8 cellular contexts compared by ENCODE assay signal in genomic region chr12:100267603-100268281, GRCh38. TPM values are rescaled to one million over a fixed set of nuclear protein-coding genes. Genes with fewer than 3 reads are reported as not detected.
A peak's percentile ranks its signal among the peaks of the same experiment; 100 is the strongest.
DNase-seq lines count a peak whose midpoint lies in the region; ATAC-seq and TF ChIP-seq lines count a peak whose summit lies in the region.

No MANE protein-coding gene starts in this region.

- 1% methylated on average over 33 of the region's 33 CpGs for WGBS in sigmoid colon, 2 donors

- H3K4me1 Mint-ChIP-seq in activated naive CD4-positive, alpha-beta T cell treated with anti-CD3 and anti-CD28 coated beads, Interleukin-2, amount 10 ng/mL, durations not matched to agents 7 days and 5 days = peaks cover 32% of the 10 kb centered on the region

- CTCF ChIA-PET in activated naive CD4-positive, alpha-beta T cell treated with anti-CD3 and anti-CD28 coated beads, Interleukin-2, amount 10 ng/mL, durations not matched to agents 7 days and 5 days (lab: Charles Lee) = interaction anchor here (1.2 kb wide), 1 partner anchor 114 kb away, joined by 5 read pairs; no protein-coding TSS in a partner anchor

- peak overlapping the region; percentile 99 for H3K4me3 Mint-ChIP-seq in activated naive CD4-positive, alpha-beta T cell treated with anti-CD3 and anti-CD28 coated beads, Interleukin-2, amount 10 ng/mL, durations not matched to agents 7 days and 5 days

- no peak for DNase-seq in Jurkat, Clone E6-1 (ENCODE audit: low read depth, low spot score)
- DNase-seq in activated naive CD4-positive, alpha-beta T cell treated with anti-CD3 and anti-CD28 coated beads, Interleukin-2, amount 10 ng/mL, durations not matched to agents 7 days and 5 days = peak; percentile 42
- peak; percentile 27 for DNase-seq in left cardiac atrium
- no peak for DNase-seq in sigmoid colon
- DNase-seq in NCI-H1930 (lab: John Stamatoyannopoulos, UW) = no peak
- no peak for DNase-seq in 8988T

- H3K36me3 ChIP-seq in ES-I3 (ENCODE audit: insufficient read depth, low read length) (no peaks in the 10 kb centered on the region), sigmoid colon (no peaks in the 10 kb centered on the region)

- H3K27me3 ChIP-seq in sigmoid colon = no peaks in the 10 kb centered on the region

- peak overlapping the region; percentile 92 for H3K27ac Mint-ChIP-seq in activated naive CD4-positive, alpha-beta T cell treated with anti-CD3 and anti-CD28 coated beads, Interleukin-2, amount 10 ng/mL, durations not matched to agents 7 days and 5 days

- peaks cover 14% of the 10 kb centered on the region; the same call in 1 of the 2 replicates for H3K4me1 ChIP-seq in ES-I3 (ENCODE audit: insufficient read depth, low read length)
- H3K4me1 ChIP-seq in sigmoid colon = peaks cover 0 to 44% (median 30%) of the 10 kb centered on the region in 4 donors

- no peaks in the 10 kb centered on the region for H3K9me3 Mint-ChIP-seq in activated naive CD4-positive, alpha-beta T cell treated with anti-CD3 and anti-CD28 coated beads, Interleukin-2, amount 10 ng/mL, durations not matched to agents 7 days and 5 days

- H3K4me3 ChIP-seq in Jurkat, Clone E6-1 (ENCODE audit: low read length) = peak overlapping the region; percentile 82
- H3K4me3 ChIP-seq in sigmoid colon = peak overlapping the region; percentile 80 to 99 (median 92)

- no peak for TF ChIP-seq EP300 in sigmoid colon (IDR thresholded peaks at IDR 0.05)

- H3K36me3 Mint-ChIP-seq in activated naive CD4-positive, alpha-beta T cell treated with anti-CD3 and anti-CD28 coated beads, Interleukin-2, amount 10 ng/mL, durations not matched to agents 7 days and 5 days = peaks cover 6% of the 10 kb centered on the region

- H3K27me3 Mint-ChIP-seq in activated naive CD4-positive, alpha-beta T cell treated with anti-CD3 and anti-CD28 coated beads, Interleukin-2, amount 10 ng/mL, durations not matched to agents 7 days and 5 days = no peaks in the 10 kb centered on the region

- H3K27ac ChIP-seq in sigmoid colon = peak overlapping the region; percentile 94 to 99 (median 98)

- peak overlapping the region; percentile 77 for H3K9ac ChIP-seq in ES-I3 (ENCODE audit: low read depth, low read length)

- intact Hi-C loops in left cardiac atrium (cut with DNase I) = no loop called here
- intact Hi-C loops in sigmoid colon (cut with DNase I) = loop anchor here (2.0 kb wide), 3 partner anchors 67 to 305 kb away; partner anchors contain the start of genes ACTR6, BLTP3B and GAS2L3

- H3K9me3 ChIP-seq in ES-I3 (ENCODE audit: control insufficient read depth, insufficient read depth, low read length) = no peaks in the 10 kb centered on the region
- H3K9me3 ChIP-seq in sigmoid colon = no peaks in the 10 kb centered on the region

- TF ChIP-seq CTCF in sigmoid colon (IDR thresholded peaks at IDR 0.05) = no peak

- no peak for TF ChIP-seq POLR2A in sigmoid colon (IDR thresholded peaks at IDR 0.05)

- ATAC-seq in GM21526 (IDR thresholded peaks at IDR 0.05; ENCODE audit: low FRiP score, unreplicated experiment) (peak; percentile 10), left cardiac atrium (peak; percentile 6 to 19)

RNA-seq across cellular contexts. Expression of gene SCYL2, which starts 0.8 kb away (rescaled TPM):
- polyA plus RNA-seq in Jurkat, Clone E6-1 (2012; ENCODE audit: insufficient read depth, insufficient read length) = 16.1 TPM
- total RNA-seq in left cardiac atrium (10 to 100 TPM; 25.4 to 30.3 TPM), sigmoid colon (10 to 100 TPM; 52.4 to 97.3 (median 67.0) TPM)
- 10 to 100 TPM; 17.5 to 26.8 (median 21.0) TPM for polyA plus RNA-seq in sigmoid colon

RNA-seq across cellular contexts. Expression of gene DEPDC4, which starts 0.9 kb away (rescaled TPM):
- 3.5 TPM for polyA plus RNA-seq in Jurkat, Clone E6-1 (2012; ENCODE audit: insufficient read depth, insufficient read length)
- under 1 TPM; 0.53 to 0.55 TPM for total RNA-seq in left cardiac atrium
- total RNA-seq in sigmoid colon = under 1 TPM in 1 of 4 donors, not detected in 3; 0.82 TPM
- polyA plus RNA-seq in sigmoid colon = 1 to 10 TPM in 2 of 3 donors, under 1 TPM in 1; 0.60 to 1.2 (median 1.1) TPM

Comparison
In these comparisons a context has a peak if more than half of its experiments do, and no peak if none do; other contexts are left out.
1. DNase-seq: peak in activated naive CD4-positive, alpha-beta T cell treated with anti-CD3 and anti-CD28 coated beads, Interleukin-2, amount 10 ng/mL, durations not matched to agents 7 days and 5 days (single experiment) and left cardiac atrium (single experiment); none in Jurkat, Clone E6-1 (single experiment), sigmoid colon (single experiment), NCI-H1930 (0 of 2) and 8988T (single experiment).